18 cellular contexts compared by ENCODE assay signal in the genomic region with DNA sequence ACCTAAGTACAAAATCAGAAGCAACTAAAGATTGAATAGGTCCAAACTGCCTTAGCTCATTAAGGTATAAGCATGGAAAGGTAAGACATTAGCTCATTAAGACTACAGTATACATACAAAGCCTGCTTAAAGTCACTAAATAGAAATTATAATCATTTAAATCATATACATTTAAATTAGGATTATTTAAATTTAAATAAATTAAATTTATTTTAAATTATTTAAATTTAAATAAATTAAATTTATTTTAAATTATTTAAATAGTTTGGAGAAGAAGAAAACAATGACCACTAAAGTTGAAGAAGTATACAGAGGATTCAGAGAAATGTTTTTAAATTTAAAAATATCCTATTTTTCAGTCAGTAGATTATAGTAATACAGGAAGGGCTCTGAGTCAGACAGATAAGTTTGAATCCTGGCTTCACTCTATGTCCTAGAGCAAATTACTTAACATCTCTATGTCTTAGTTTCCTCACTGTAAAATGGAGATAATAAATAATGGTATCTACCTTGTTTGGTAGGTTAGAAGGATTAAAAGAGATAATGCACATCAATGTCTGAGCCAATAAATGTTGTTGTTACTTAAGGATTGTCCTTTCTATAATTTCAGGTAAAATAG.
DNase-seq lines count a peak whose midpoint lies in the region; ATAC-seq, FAIRE-seq and TF ChIP-seq lines count a peak whose summit lies in the region.
"Had no signal": no experiment of that assay in that cellular context is flagged by ENCODE, and none has a peak within 500 bp of the region (broad histone marks: within the 10 kb centered on the region; RNA-seq: fewer than 3 reads in every experiment).

No MANE protein-coding gene starts in this region.

- H3K4me3 Mint-ChIP-seq in natural killer cell: no peak overlapping the region
- H3K4me3 Mint-ChIP-seq: CD8-positive, alpha-beta T cell; HFFc6 had no signal

- H3K4me3 ChIP-seq in cardiac fibroblast (replicated peaks in 1 of 2; ENCODE audit: low read depth in 2 of 2, low read length in 2 of 2): no peak overlapping the region
- H3K4me3 ChIP-seq: A549; BLaER1 treated with 17β-estradiol and CSF1 and Interleukin-3, amounts not matched to agents 10 nM and 100 nM had no signal

- no peaks in the 10 kb centered on the region for H3K36me3 Mint-ChIP-seq in natural killer cell
- H3K36me3 Mint-ChIP-seq: CD8-positive, alpha-beta T cell had no signal

- intact Hi-C loops in natural killer cell (cut with micrococcal nuclease): no loop called here

- ATAC-seq in natural killer cell (no peak), HG02678 (IDR thresholded peaks at IDR 0.05; ENCODE audit: unreplicated experiment) (no peak)
- ATAC-seq: A549; CD8-positive, alpha-beta T cell; PC-3 had no signal

- no peaks in the 10 kb centered on the region for H3K27me3 Mint-ChIP-seq in natural killer cell (ENCODE audit: low read depth in 2 of 2)

- H3K4me1 Mint-ChIP-seq in natural killer cell: no peaks in the 10 kb centered on the region

- TF ChIP-seq CTCF in cardiac fibroblast (IDR thresholded peaks at IDR 0.05; ENCODE audit: low read depth, low read length) (no peak), natural killer cell (IDR thresholded peaks at IDR 0.05) (no peak)

- no peaks in the 10 kb centered on the region for H3K9me3 Mint-ChIP-seq in natural killer cell
- H3K9me3 Mint-ChIP-seq: HFFc6 had no signal

- DNase-seq in RCC 7860 (ENCODE audit: low spot score): no peak
- DNase-seq in cardiac fibroblast (ENCODE audit: low read depth in 2 of 2): peak; percentile 47 to 49
- peak; percentile 37 for DNase-seq in iris pigment epithelial cell (ENCODE audit: low read depth)
- no peak for DNase-seq in COLO668 (lab: John Stamatoyannopoulos, UW; ENCODE audit: unreplicated experiment)
- DNase-seq in natural killer cell: no peak
- no peak for DNase-seq in NCI-H187 treated with DMSO at 0.1 percent for 48 hours (lab: John Stamatoyannopoulos, UW)
- DNase-seq: CD8-positive, alpha-beta T cell; DND-41; H7; HFFc6; MV-4-11; NCI-H187; NCI-H526; PC-3 had no signal

- FAIRE-seq in A204.1 (lab: Jason Lieb, UNC): peak; percentile 95
- peak; percentile 36 for FAIRE-seq in RCC 7860 (lab: Jason Lieb, UNC)
- FAIRE-seq: A549 had no signal

- H3K27ac Mint-ChIP-seq in natural killer cell: no peak overlapping the region
- H3K27ac Mint-ChIP-seq: CD8-positive, alpha-beta T cell; HFFc6 had no signal

Comparison
In these comparisons a context has a peak if more than half of its experiments do, and no peak if none do; other contexts are left out.
1. DNase-seq: peak in cardiac fibroblast (2 of 2) and iris pigment epithelial cell (single experiment); none in RCC 7860 (single experiment), COLO668 (single experiment), natural killer cell (single experiment) and NCI-H187 treated with DMSO at 0.1 percent for 48 hours (single experiment).